In genomic region chr13:46296920-46297319, GRCh38 we compare ENCODE assay signal across 9 cellular contexts.
DNase-seq lines count a peak whose midpoint lies in the region; ATAC-seq and TF ChIP-seq lines count a peak whose summit lies in the region.
"Had no signal": no experiment of that assay in that cellular context is flagged by ENCODE, and none has a peak within 500 bp of the region (broad histone marks: within the 10 kb centered on the region; RNA-seq: fewer than 3 reads in every experiment).

No MANE protein-coding gene starts in this region.

- ATAC-seq in upper lobe of right lung (no peak), HG03108 (IDR thresholded peaks at IDR 0.05; ENCODE audit: unreplicated experiment) (no peak)

- peak overlapping the region; percentile 70 for H3K27ac ChIP-seq in upper lobe of right lung
- no peak overlapping the region for H3K27ac ChIP-seq in WERI-Rb-1

- TF ChIP-seq CTCF in upper lobe of right lung (IDR thresholded peaks at IDR 0.05) (no peak), WERI-Rb-1 (IDR thresholded peaks at IDR 0.05; ENCODE audit: low read depth, low read length) (no peak)

- peak overlapping the region; percentile 95 for H3K27ac Mint-ChIP-seq in activated naive CD4-positive, alpha-beta T cell treated with anti-CD3 and anti-CD28 coated beads, Interleukin-2, amount 50 U/mL, for 24 hours
- peak overlapping the region; percentile 95 for H3K27ac Mint-ChIP-seq in activated T-helper 1 cell treated with anti-CD3 and anti-CD28 coated beads, Interleukin-12 subunit alpha, Interleukin-12 subunit beta, Interleukin-2, Interleukin-4 antibody, amounts not matched to agents 30 ng/mL and 10 ng/mL and 1 ng/mL, durations not matched to agents 14 hours and 24 hours and 36 hours

- H3K9me3 ChIP-seq in upper lobe of right lung (peaks cover 10% of the 10 kb centered on the region), WERI-Rb-1 (ENCODE audit: severe bottlenecking) (no peaks in the 10 kb centered on the region)

- H3K9me3 Mint-ChIP-seq in activated naive CD4-positive, alpha-beta T cell treated with anti-CD3 and anti-CD28 coated beads, Interleukin-2, amount 50 U/mL, for 24 hours: no peaks in the 10 kb centered on the region
- peaks cover 25% of the 10 kb centered on the region for H3K9me3 Mint-ChIP-seq in activated T-helper 1 cell treated with anti-CD3 and anti-CD28 coated beads, Interleukin-12 subunit alpha, Interleukin-12 subunit beta, Interleukin-2, Interleukin-4 antibody, amounts not matched to agents 30 ng/mL and 10 ng/mL and 1 ng/mL, durations not matched to agents 14 hours and 24 hours and 36 hours

- H3K27me3 Mint-ChIP-seq in activated naive CD4-positive, alpha-beta T cell treated with anti-CD3 and anti-CD28 coated beads, Interleukin-2, amount 50 U/mL, for 24 hours: no peaks in the 10 kb centered on the region
- no peaks in the 10 kb centered on the region for H3K27me3 Mint-ChIP-seq in activated T-helper 1 cell treated with anti-CD3 and anti-CD28 coated beads, Interleukin-12 subunit alpha, Interleukin-12 subunit beta, Interleukin-2, Interleukin-4 antibody, amounts not matched to agents 30 ng/mL and 10 ng/mL and 1 ng/mL, durations not matched to agents 14 hours and 24 hours and 36 hours (ENCODE audit: insufficient read depth)

- no peak for DNase-seq in activated naive CD4-positive, alpha-beta T cell (lab: John Stamatoyannopoulos, UW)
- no peak for DNase-seq in activated T-helper 1 cell treated with anti-CD3 and anti-CD28 coated beads, Interleukin-12 subunit alpha, Interleukin-12 subunit beta, Interleukin-2, Interleukin-4 antibody, amounts not matched to agents 30 ng/mL and 10 ng/mL and 1 ng/mL, durations not matched to agents 14 hours and 24 hours and 36 hours (ENCODE audit: low spot score)
- DNase-seq in hepatic stellate cell (ENCODE audit: low spot score) (peak; percentile 30), upper lobe of right lung (no peak), WERI-Rb-1 (no peak)
- no peak for DNase-seq in activated CD4-positive, alpha-beta T cell treated with anti-CD3 and anti-CD28 coated beads for 48 hours

- H3K36me3 Mint-ChIP-seq in activated naive CD4-positive, alpha-beta T cell treated with anti-CD3 and anti-CD28 coated beads, Interleukin-2, amount 50 U/mL, for 24 hours: peaks cover 6% of the 10 kb centered on the region
- H3K36me3 Mint-ChIP-seq in activated T-helper 1 cell treated with anti-CD3 and anti-CD28 coated beads, Interleukin-12 subunit alpha, Interleukin-12 subunit beta, Interleukin-2, Interleukin-4 antibody, amounts not matched to agents 30 ng/mL and 10 ng/mL and 1 ng/mL, durations not matched to agents 14 hours and 24 hours and 36 hours (ENCODE audit: low read depth): peaks cover 6% of the 10 kb centered on the region
- H3K36me3 Mint-ChIP-seq: brain had no signal

- H3K36me3 ChIP-seq in upper lobe of right lung (no peaks in the 10 kb centered on the region), WERI-Rb-1 (no peaks in the 10 kb centered on the region)

- peaks cover 23% of the 10 kb centered on the region for H3K4me1 ChIP-seq in upper lobe of right lung

- intact Hi-C loops in activated T-helper 1 cell treated with anti-CD3 and anti-CD28 coated beads, Interleukin-12 subunit alpha, Interleukin-12 subunit beta, Interleukin-2, Interleukin-4 antibody, amounts not matched to agents 30 ng/mL and 10 ng/mL and 1 ng/mL, durations not matched to agents 14 hours and 24 hours and 36 hours (cut with micrococcal nuclease): loop anchor here (1.0 to 2.0 kb wide), 2 partner anchors 24 to 58 kb away; no protein-coding TSS in a partner anchor
- intact Hi-C loops in upper lobe of right lung (cut with DNase I): no loop called here

- H3K4me3 Mint-ChIP-seq in activated naive CD4-positive, alpha-beta T cell treated with anti-CD3 and anti-CD28 coated beads, Interleukin-2, amount 50 U/mL, for 24 hours: peak overlapping the region; percentile 78
- H3K4me3 Mint-ChIP-seq in activated T-helper 1 cell treated with anti-CD3 and anti-CD28 coated beads, Interleukin-12 subunit alpha, Interleukin-12 subunit beta, Interleukin-2, Interleukin-4 antibody, amounts not matched to agents 30 ng/mL and 10 ng/mL and 1 ng/mL, durations not matched to agents 14 hours and 24 hours and 36 hours: peak overlapping the region; percentile 17

- H3K4me1 Mint-ChIP-seq in activated naive CD4-positive, alpha-beta T cell treated with anti-CD3 and anti-CD28 coated beads, Interleukin-2, amount 50 U/mL, for 24 hours: peaks cover 61% of the 10 kb centered on the region
- peaks cover 37% of the 10 kb centered on the region for H3K4me1 Mint-ChIP-seq in activated T-helper 1 cell treated with anti-CD3 and anti-CD28 coated beads, Interleukin-12 subunit alpha, Interleukin-12 subunit beta, Interleukin-2, Interleukin-4 antibody, amounts not matched to agents 30 ng/mL and 10 ng/mL and 1 ng/mL, durations not matched to agents 14 hours and 24 hours and 36 hours (ENCODE audit: low read depth)

- H3K27me3 ChIP-seq in upper lobe of right lung: no peaks in the 10 kb centered on the region
- H3K27me3 ChIP-seq in WERI-Rb-1 (ENCODE audit: insufficient read depth, low read depth, severe bottlenecking): no peaks in the 10 kb centered on the region

- H3K4me3 ChIP-seq in upper lobe of right lung: no peak overlapping the region
- H3K4me3 ChIP-seq in WERI-Rb-1 (ENCODE audit: low read depth, low read length): no peak overlapping the region
